1 cellular context compared by ENCODE assay signal in genomic region chr5:132225165-132226032, GRCh38.
TF ChIP-seq lines count a peak whose summit lies in the region.

No MANE protein-coding gene starts in this region.

TF ChIP-seq in HEK293, 187 proteins besides CTCF, POLR2A, EP300 and RAD21 (continued from another document):
- TF ChIP-seq, protein P1, sequence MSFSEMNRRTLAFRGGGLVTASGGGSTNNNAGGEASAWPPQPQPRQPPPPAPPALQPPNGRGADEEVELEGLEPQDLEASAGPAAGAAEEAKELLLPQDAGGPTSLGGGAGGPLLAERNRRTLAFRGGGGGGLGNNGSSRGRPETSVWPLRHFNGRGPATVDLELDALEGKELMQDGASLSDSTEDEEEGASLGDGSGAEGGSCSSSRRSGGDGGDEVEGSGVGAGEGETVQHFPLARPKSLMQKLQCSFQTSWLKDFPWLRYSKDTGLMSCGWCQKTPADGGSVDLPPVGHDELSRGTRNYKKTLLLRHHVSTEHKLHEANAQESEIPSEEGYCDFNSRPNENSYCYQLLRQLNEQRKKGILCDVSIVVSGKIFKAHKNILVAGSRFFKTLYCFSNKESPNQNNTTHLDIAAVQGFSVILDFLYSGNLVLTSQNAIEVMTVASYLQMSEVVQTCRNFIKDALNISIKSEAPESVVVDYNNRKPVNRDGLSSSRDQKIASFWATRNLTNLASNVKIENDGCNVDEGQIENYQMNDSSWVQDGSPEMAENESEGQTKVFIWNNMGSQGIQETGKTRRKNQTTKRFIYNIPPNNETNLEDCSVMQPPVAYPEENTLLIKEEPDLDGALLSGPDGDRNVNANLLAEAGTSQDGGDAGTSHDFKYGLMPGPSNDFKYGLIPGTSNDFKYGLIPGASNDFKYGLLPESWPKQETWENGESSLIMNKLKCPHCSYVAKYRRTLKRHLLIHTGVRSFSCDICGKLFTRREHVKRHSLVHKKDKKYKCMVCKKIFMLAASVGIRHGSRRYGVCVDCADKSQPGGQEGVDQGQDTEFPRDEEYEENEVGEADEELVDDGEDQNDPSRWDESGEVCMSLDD (tag by site-specific recombination; IDR thresholded peaks at IDR 0.05), result no peak
- TF ChIP-seq MYNN (tag by site-specific recombination; IDR thresholded peaks at IDR 0.05; ENCODE audit: borderline replicate concordance) (no peak), ZNF394 (tag by site-specific recombination; IDR thresholded peaks at IDR 0.05; ENCODE audit: borderline replicate concordance) (0 out of 2 replicates have a peak, but pooled peaks have one; percentile 68)
